In genomic region chr7:73170902-73171301, GRCh38 we compare ENCODE assay signal across 7 cellular contexts.
A peak's percentile ranks its signal among the peaks of the same experiment; 100 is the strongest.
DNase-seq lines count a peak whose midpoint lies in the region; ATAC-seq, FAIRE-seq and TF ChIP-seq lines count a peak whose summit lies in the region.
"Not testable (repeated sequence)": the region's sequence is repeated elsewhere in the genome, so short reads cannot be mapped to it uniquely, and the experiment has no call there.

No MANE protein-coding gene starts in this region.

- CTCF ChIA-PET in activated CD8-positive, alpha-beta memory T cell treated with anti-CD3 and anti-CD28 coated beads, Interleukin-2, amount 10 ng/mL, durations not matched to agents 7 days and 5 days (lab: Charles Lee), result not testable (repeated sequence)

- H3K27ac ChIP-seq in GM23338 (ENCODE audit: low read depth); kidney (ENCODE audit: low read depth in 2 of 2, low read length in 2 of 2): not testable (repeated sequence)

- not testable (repeated sequence) for H3K4me1 ChIP-seq in GM23338 (ENCODE audit: insufficient read depth); kidney (ENCODE audit: control insufficient read depth in 1 of 2, insufficient read depth in 1 of 2, low read depth in 1 of 2, low read length in 2 of 2)

- H3K9ac ChIP-seq in kidney (ENCODE audit: low read length in 2 of 2), result not testable (repeated sequence)

- not testable (repeated sequence) for H3K27ac Mint-ChIP-seq in GM23338; activated CD8-positive, alpha-beta memory T cell treated with anti-CD3 and anti-CD28 coated beads, Interleukin-2, amount 10 ng/mL, durations not matched to agents 7 days and 5 days; stimulated activated memory B cell treated with anti-CD40 and anti-IgM and Interleukin-4, amounts not matched to agents 10 μg/mL and 1 μg/mL and 100 μg/mL, for 72 hours

- not testable (repeated sequence) for H3F3A ChIP-seq in GM23338 (replicated peaks; ENCODE audit: low read depth)

- H3K27me3 Mint-ChIP-seq in GM23338 (ENCODE audit: insufficient read depth, low read depth, poor library complexity); activated CD8-positive, alpha-beta memory T cell treated with anti-CD3 and anti-CD28 coated beads, Interleukin-2, amount 10 ng/mL, durations not matched to agents 7 days and 5 days; stimulated activated memory B cell treated with anti-CD40 and anti-IgM and Interleukin-4, amounts not matched to agents 10 μg/mL and 1 μg/mL and 100 μg/mL, for 72 hours: not testable (repeated sequence)

- not testable (repeated sequence) for H3K4me3 ChIP-seq in GM23338; kidney (ENCODE audit: low read length in 2 of 2)

- H3K4me1 Mint-ChIP-seq in GM23338; activated CD8-positive, alpha-beta memory T cell treated with anti-CD3 and anti-CD28 coated beads, Interleukin-2, amount 10 ng/mL, durations not matched to agents 7 days and 5 days; stimulated activated memory B cell treated with anti-CD40 and anti-IgM and Interleukin-4, amounts not matched to agents 10 μg/mL and 1 μg/mL and 100 μg/mL, for 72 hours: not testable (repeated sequence)

- not testable (repeated sequence) for H3K27me3 ChIP-seq in GM23338 (ENCODE audit: insufficient read depth)

- H2AFZ ChIP-seq in GM23338, result not testable (repeated sequence)

- H3K79me2 ChIP-seq in GM23338 (replicated peaks; ENCODE audit: insufficient read depth), result not testable (repeated sequence)

- not testable (repeated sequence) for H3K36me3 ChIP-seq in GM23338 (ENCODE audit: insufficient read depth); kidney (ENCODE audit: control insufficient read depth in 1 of 2, insufficient read depth in 2 of 2, low read length in 2 of 2)

- not testable (repeated sequence) for H3K9me3 ChIP-seq in kidney (ENCODE audit: control insufficient read depth in 1 of 2, low read length in 2 of 2)

- not testable (repeated sequence) for FAIRE-seq in kidney (lab: Jason Lieb, UNC)

- not testable (repeated sequence) for H4K20me1 ChIP-seq in GM23338 (replicated peaks; ENCODE audit: insufficient read depth)

- not testable (repeated sequence) for H3K36me3 Mint-ChIP-seq in GM23338 (ENCODE audit: low read depth); activated CD8-positive, alpha-beta memory T cell treated with anti-CD3 and anti-CD28 coated beads, Interleukin-2, amount 10 ng/mL, durations not matched to agents 7 days and 5 days; stimulated activated memory B cell treated with anti-CD40 and anti-IgM and Interleukin-4, amounts not matched to agents 10 μg/mL and 1 μg/mL and 100 μg/mL, for 72 hours

- intact Hi-C loops in kidney (cut with DNase I); sciatic nerve (cut with DNase I): not testable (repeated sequence)

- not testable (repeated sequence) for H3K4me3 Mint-ChIP-seq in GM23338; activated CD8-positive, alpha-beta memory T cell treated with anti-CD3 and anti-CD28 coated beads, Interleukin-2, amount 10 ng/mL, durations not matched to agents 7 days and 5 days; stimulated activated memory B cell treated with anti-CD40 and anti-IgM and Interleukin-4, amounts not matched to agents 10 μg/mL and 1 μg/mL and 100 μg/mL, for 72 hours

- not testable (repeated sequence) for TF ChIP-seq CTCF in GM23338 (conservative IDR thresholded peaks at IDR 0.05; ENCODE audit: low read depth in 2 of 2); kidney (IDR thresholded peaks at IDR 0.05; ENCODE audit: borderline replicate concordance, extremely low read depth, insufficient read depth)

- ATAC-seq in GM23338 (peak; percentile 73), esophagus mucosa (peak; percentile 23)
- not testable (repeated sequence) for ATAC-seq in activated CD8-positive, alpha-beta memory T cell treated with anti-CD3 and anti-CD28 coated beads, Interleukin-2, amount 10 ng/mL, durations not matched to agents 7 days and 5 days; sciatic nerve
- peak; percentile 57 for ATAC-seq in stimulated activated memory B cell treated with anti-CD40 and anti-IgM and Interleukin-4, amounts not matched to agents 10 μg/mL and 1 μg/mL and 100 μg/mL, for 72 hours

- not testable (repeated sequence) for H3K9me2 ChIP-seq in GM23338 (ENCODE audit: insufficient read depth)

- not testable (repeated sequence) for H3K9me3 Mint-ChIP-seq in GM23338; activated CD8-positive, alpha-beta memory T cell treated with anti-CD3 and anti-CD28 coated beads, Interleukin-2, amount 10 ng/mL, durations not matched to agents 7 days and 5 days (ENCODE audit: low read depth); stimulated activated memory B cell treated with anti-CD40 and anti-IgM and Interleukin-4, amounts not matched to agents 10 μg/mL and 1 μg/mL and 100 μg/mL, for 72 hours

- H3K4me2 ChIP-seq in GM23338, result not testable (repeated sequence)

- DNase-seq in GM23338 (ENCODE audit: low spot score), result not testable (repeated sequence)
- DNase-seq in activated CD8-positive, alpha-beta memory T cell treated with anti-CD3 and anti-CD28 coated beads, Interleukin-2, amount 10 ng/mL, durations not matched to agents 7 days and 5 days, result peak; percentile 36
- DNase-seq in kidney, result peak; percentile 39
- DNase-seq in mesenteric fat pad (ENCODE audit: low spot score), result peak; percentile 83
- DNase-seq in sciatic nerve (ENCODE audit: low spot score), result peak; percentile 54
